ENCODE assay signal across 1 cellular context in the genomic region with DNA sequence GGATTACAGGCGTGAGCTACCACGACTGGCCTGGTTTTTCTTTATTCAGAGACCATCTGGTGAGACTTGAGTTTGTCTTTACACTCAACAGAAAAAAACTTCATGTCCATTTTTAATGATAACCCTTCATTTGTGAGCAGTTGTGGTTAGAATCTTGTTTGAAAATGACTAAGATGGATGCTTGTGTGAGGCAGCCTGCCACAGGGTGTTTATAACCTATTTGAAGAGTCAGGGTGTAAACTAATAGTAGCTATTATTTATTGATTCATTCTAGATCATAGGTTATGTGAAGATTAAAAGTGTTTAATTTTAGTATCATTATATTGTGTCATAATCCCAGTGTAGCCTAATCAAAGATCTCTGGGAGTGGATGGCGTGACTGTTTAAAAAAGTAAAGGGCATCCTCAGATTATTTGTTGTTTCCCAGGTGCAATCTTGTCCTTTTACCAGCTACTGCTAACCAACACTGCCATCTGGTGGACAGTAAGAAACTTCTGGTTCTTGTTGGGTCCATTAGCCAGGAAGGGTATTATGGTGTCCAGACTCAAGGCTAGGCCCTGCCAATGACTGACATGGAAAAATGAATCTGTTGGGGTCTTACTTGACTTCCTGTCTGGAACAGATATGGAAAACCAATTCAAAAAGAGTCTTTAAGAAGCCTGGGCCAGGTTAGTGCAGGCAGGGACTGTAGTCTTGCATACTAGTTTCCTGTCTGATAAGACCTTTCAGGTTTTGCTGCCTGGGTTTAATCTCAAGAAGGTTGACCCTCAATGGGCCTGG.
TF ChIP-seq lines count a peak whose summit lies in the region.

No MANE protein-coding gene starts in this region.

TF ChIP-seq in GM23338, 12 proteins besides CTCF, POLR2A, EP300 and RAD21 (continued from another document):
- TF ChIP-seq ZNF462 (CRISPR knock-in tag; IDR thresholded peaks at IDR 0.05) (no peak), ZNF114 (CRISPR knock-in tag; IDR thresholded peaks at IDR 0.05) (no peak), CREB1 (CRISPR knock-in tag; IDR thresholded peaks at IDR 0.05; ENCODE audit: low read depth) (no peak), STAT1 (IDR thresholded peaks at IDR 0.05; ENCODE audit: unreplicated experiment) (no peak), EZH2 (IDR thresholded peaks at IDR 0.05; ENCODE audit: low read depth, unreplicated experiment) (no peak), JUNB (IDR thresholded peaks at IDR 0.05; ENCODE audit: unreplicated experiment) (no peak), EZH2phosphoT487 (IDR thresholded peaks at IDR 0.05; ENCODE audit: unreplicated experiment) (no peak), POLR2AphosphoS5 (IDR thresholded peaks at IDR 0.05; ENCODE audit: low read depth) (no peak), ZNF331 (CRISPR knock-in tag; IDR thresholded peaks at IDR 0.05; ENCODE audit: low read depth) (no peak)
- TF ChIP-seq, protein P1, sequence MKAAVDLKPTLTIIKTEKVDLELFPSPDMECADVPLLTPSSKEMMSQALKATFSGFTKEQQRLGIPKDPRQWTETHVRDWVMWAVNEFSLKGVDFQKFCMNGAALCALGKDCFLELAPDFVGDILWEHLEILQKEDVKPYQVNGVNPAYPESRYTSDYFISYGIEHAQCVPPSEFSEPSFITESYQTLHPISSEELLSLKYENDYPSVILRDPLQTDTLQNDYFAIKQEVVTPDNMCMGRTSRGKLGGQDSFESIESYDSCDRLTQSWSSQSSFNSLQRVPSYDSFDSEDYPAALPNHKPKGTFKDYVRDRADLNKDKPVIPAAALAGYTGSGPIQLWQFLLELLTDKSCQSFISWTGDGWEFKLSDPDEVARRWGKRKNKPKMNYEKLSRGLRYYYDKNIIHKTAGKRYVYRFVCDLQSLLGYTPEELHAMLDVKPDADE (IDR thresholded peaks at IDR 0.05): no peak
